ENCODE assay signal across 15 cellular contexts in the genomic region with DNA sequence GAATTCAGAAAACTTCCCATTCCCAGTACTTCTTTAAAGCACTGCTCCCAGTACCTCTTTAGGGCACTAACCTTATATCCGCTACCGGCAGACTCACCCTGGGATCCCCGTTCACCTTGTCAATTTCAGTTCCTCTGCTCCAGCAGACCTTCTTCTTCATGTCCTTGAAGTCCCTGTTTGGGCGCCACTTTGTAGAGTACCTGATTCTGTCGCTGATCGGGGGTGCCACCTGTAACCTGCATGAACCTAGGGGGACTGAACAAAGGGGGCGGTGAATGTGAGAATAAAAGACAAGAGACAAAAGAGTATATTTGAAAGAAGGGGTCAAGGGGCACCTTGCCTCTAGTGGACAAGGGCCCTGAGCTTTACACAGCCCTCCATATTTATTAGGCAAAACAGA.
"Had no signal": no experiment of that assay in that cellular context is flagged by ENCODE, and none has a peak within 500 bp of the region (broad histone marks: within the 10 kb centered on the region; RNA-seq: fewer than 3 reads in every experiment).

No MANE protein-coding gene starts in this region.

- H3K4me3 ChIP-seq: body of pancreas, lung had no signal

- ATAC-seq: activated T-helper 17 cell treated with anti-CD3 and anti-CD28 coated beads, Interleukin-2, amount 50 U/mL, for 72 hours; body of pancreas; effector memory CD8-positive, alpha-beta T cell; left cardiac atrium; natural killer cell; right cardiac atrium had no signal

- DNase-seq: activated B cell treated with CpG ODN at 0.5 μM for 24 hours; activated CD4-positive, alpha-beta T cell treated with anti-CD3 and anti-CD28 coated beads, Interleukin-2, amount 10 ng/mL, durations not matched to agents 24 days and 14 days; activated naive CD4-positive, alpha-beta T cell treated with anti-CD3 and anti-CD28 coated beads, Interleukin-2, amount 10 ng/mL, durations not matched to agents 7 days and 5 days; activated T-cell treated with anti-CD3 and anti-CD28 coated beads for 4 hours; body of pancreas; effector memory CD8-positive, alpha-beta T cell; immature natural killer cell; left cardiac atrium; natural killer cell; nucleus accumbens; right cardiac atrium; stimulated activated naive CD4-positive, alpha-beta T cell; trophoblast cell had no signal

- H3K27ac ChIP-seq: body of pancreas had no signal

- H3K27me3 ChIP-seq: body of pancreas had no signal
